Comparison of ENCODE assay signal across 21 cellular contexts in genomic region chr22:43471606-43472135, GRCh38. TPM values are rescaled to one million over a fixed set of nuclear protein-coding genes. Genes with fewer than 3 reads are reported as not detected.
DNase-seq lines count a peak whose midpoint lies in the region; TF ChIP-seq lines count a peak whose summit lies in the region.
"Had no signal": no experiment of that assay in that cellular context is flagged by ENCODE, and none has a peak within 500 bp of the region (broad histone marks: within the 10 kb centered on the region; RNA-seq: fewer than 3 reads in every experiment).

No MANE protein-coding gene starts in this region.

- TF ChIP-seq EP300 in ovary (IDR thresholded peaks at IDR 0.05), result no peak

- no peaks in the 10 kb centered on the region for H3K36me3 ChIP-seq in right atrium auricular region
- no peaks in the 10 kb centered on the region for H3K36me3 ChIP-seq in spleen
- no peaks in the 10 kb centered on the region for H3K36me3 ChIP-seq in ovary
- H3K36me3 ChIP-seq: BLaER1, HAP-1 had no signal

- H3K9me3 ChIP-seq in right atrium auricular region, result no peaks in the 10 kb centered on the region
- no peaks in the 10 kb centered on the region for H3K9me3 ChIP-seq in spleen
- no peaks in the 10 kb centered on the region for H3K9me3 ChIP-seq in ovary
- H3K9me3 ChIP-seq: BLaER1, Caco-2, HAP-1 had no signal

- in situ Hi-C loops in GM13976 (cut with MboI; ENCODE audit: low sequenced_read_pairs, unreplicated experiment), result no loop called here

- H3K4me1 ChIP-seq in right atrium auricular region (no peaks in the 10 kb centered on the region), spleen (no peaks in the 10 kb centered on the region), ovary (ENCODE audit: insufficient read depth) (peaks cover 4% of the 10 kb centered on the region)
- H3K4me1 ChIP-seq: Caco-2, HAP-1 had no signal

- H3K4me3 ChIP-seq in right atrium auricular region (no peak overlapping the region), dorsolateral prefrontal cortex (peak overlapping the region in 1 of 59 donors; percentile 10), spleen (no peak overlapping the region), ovary (no peak overlapping the region)
- H3K4me3 ChIP-seq: BLaER1, GM23338, HAP-1 had no signal

- peak; percentile 49 for DNase-seq in cardiac septum (ENCODE audit: low spot score)
- DNase-seq in right atrium auricular region (ENCODE audit: low spot score), result no peak
- DNase-seq in dorsolateral prefrontal cortex, result peak in 1 of 10 donors; percentile 49
- peak; percentile 39 for DNase-seq in spleen
- DNase-seq in foreskin melanocyte, result no peak
- no peak for DNase-seq in GM13976 (ENCODE audit: low spot score)
- no peak for DNase-seq in activated CD8-positive, alpha-beta memory T cell treated with anti-CD3 and anti-CD28 coated beads for 24 hours
- no peak for DNase-seq in ovary
- DNase-seq: Caco-2; CD4-positive, CD25-positive, alpha-beta regulatory T cell; CD8-positive, alpha-beta T cell; DMS153; DND-41 had no signal

- no peaks in the 10 kb centered on the region for H3K27me3 ChIP-seq in right atrium auricular region
- H3K27me3 ChIP-seq in dorsolateral prefrontal cortex, result peaks cover 0 to 12% (median 0%) of the 10 kb centered on the region in 45 donors
- H3K27me3 ChIP-seq in spleen (replicated peaks in 1 of 7), result peaks cover 0 to 80% (median 8%) of the 10 kb centered on the region in 7 donors
- H3K27me3 ChIP-seq in ovary, result no peaks in the 10 kb centered on the region
- H3K27me3 ChIP-seq: BLaER1 had no signal

- 66 to 78% (median 72%) methylated on average over 11 of the region's 11 CpGs for WGBS in spleen, 5 donors
- 78 to 79% (median 78%) methylated on average over 11 of the region's 11 CpGs for WGBS in ovary, 3 donors

- no peak overlapping the region for H3K27ac ChIP-seq in right atrium auricular region
- peak overlapping the region in 35 of 59 donors; percentile 1 to 79 (median 48) for H3K27ac ChIP-seq in dorsolateral prefrontal cortex
- H3K27ac ChIP-seq in spleen, result no peak overlapping the region
- no peak overlapping the region for H3K27ac ChIP-seq in ovary
- H3K27ac ChIP-seq: 22Rv1, BLaER1, C4-2B had no signal

- no peak for TF ChIP-seq POLR2A in spleen (IDR thresholded peaks at IDR 0.05)
- TF ChIP-seq POLR2A in ovary (IDR thresholded peaks at IDR 0.05), result no peak

- TF ChIP-seq CTCF in right atrium auricular region (IDR thresholded peaks at IDR 0.05), result no peak
- TF ChIP-seq CTCF in dorsolateral prefrontal cortex (IDR thresholded peaks at IDR 0.05 in 54 of 56, conservative IDR thresholded peaks at IDR 0.05 in 2 of 56; ENCODE audit: low read depth in 1 of 56, partially characterized antibody in 56 of 56), result no peak
- TF ChIP-seq CTCF in spleen (IDR thresholded peaks at IDR 0.05 in 8 of 11, conservative IDR thresholded peaks at IDR 0.05 in 3 of 11), result no peak
- no peak for TF ChIP-seq CTCF in GM13976 (IDR thresholded peaks at IDR 0.05; ENCODE audit: borderline replicate concordance, control extremely low read depth, extremely low read depth, insufficient read depth, missing control alignments)
- TF ChIP-seq CTCF in ovary (IDR thresholded peaks at IDR 0.05), result no peak

- intact Hi-C loops in cardiac septum (cut with DNase I) (no loop called here), dorsolateral prefrontal cortex (cut with DNase I) (no loop called here), spleen (cut with DNase I; ENCODE audit: low total_unique reads) (no loop called here), ovary (cut with DNase I) (no loop called here)

RNA-seq across cellular contexts. Expression of gene MPPED1, which starts 59.9 kb away (rescaled TPM):
- total RNA-seq in cardiac septum, result not detected
- total RNA-seq in right atrium auricular region, result not detected
- total RNA-seq in dorsolateral prefrontal cortex, result 100 to 1,000 TPM in 57 of 120 experiments, 10 to 100 TPM in 63; 27.7 to 144 (median 99.1) TPM
- total RNA-seq in spleen, result under 1 TPM in 1 of 7 donors, not detected in 6; 0.13 TPM
- under 1 TPM; 0.02 to 0.04 (median 0.03) TPM for polyA plus RNA-seq in spleen
- total RNA-seq in ovary, result 1 to 10 TPM in 5 of 7 donors, under 1 TPM in 2; 0.46 to 4.1 (median 2.9) TPM
- polyA plus RNA-seq in ovary, result 1 to 10 TPM in 1 of 2 donors, under 1 TPM in 1; 0.45 to 1.3 TPM
- total RNA-seq: B cell; Caco-2; CD4-positive, CD25-positive, alpha-beta regulatory T cell; CD8-positive, alpha-beta T cell; H4 had no signal
- polyA plus RNA-seq: AG04450; CD4-positive, CD25-positive, alpha-beta regulatory T cell; GM23338 had no signal

Comparison
In these comparisons a context has a peak if more than half of its experiments do, and no peak if none do; other contexts are left out.
1. DNase-seq: peak in cardiac septum (single experiment) and spleen (single experiment); none in right atrium auricular region (single experiment), foreskin melanocyte (single experiment), GM13976 (single experiment), activated CD8-positive, alpha-beta memory T cell treated with anti-CD3 and anti-CD28 coated beads for 24 hours (single experiment) and ovary (0 of 5).
2. H3K27ac ChIP-seq: peak in dorsolateral prefrontal cortex (35 of 59); none in right atrium auricular region (0 of 2), spleen (0 of 8) and ovary (0 of 2).
3. RNA of gene MPPED1, which starts 59.9 kb away (total RNA-seq): 27.7 to 144 TPM in dorsolateral prefrontal cortex; 0.46 to 4.1 TPM in ovary, 0.13 TPM in spleen, not detected in cardiac septum (single experiment) and not detected in right atrium auricular region; every median in the first group is over 4 times any median in the second.